26 cellular contexts compared by ENCODE assay signal in genomic region chr18:2036136-2036535, GRCh38.
DNase-seq lines count a peak whose midpoint lies in the region; ATAC-seq, FAIRE-seq and TF ChIP-seq lines count a peak whose summit lies in the region.
"Had no signal": no experiment of that assay in that cellular context is flagged by ENCODE, and none has a peak within 500 bp of the region (broad histone marks: within the 10 kb centered on the region; RNA-seq: fewer than 3 reads in every experiment).

No MANE protein-coding gene starts in this region.

- no peaks in the 10 kb centered on the region for H3K27me3 ChIP-seq in BE2C
- H3K27me3 ChIP-seq: brain microvascular endothelial cell, pancreas, sigmoid colon had no signal

- ATAC-seq in GM21717 (IDR thresholded peaks at IDR 0.05; ENCODE audit: unreplicated experiment) (no peak), HG02938 (IDR thresholded peaks at IDR 0.05; ENCODE audit: unreplicated experiment) (no peak)
- ATAC-seq: HCT116; naive thymus-derived CD8-positive, alpha-beta T cell had no signal

- no peaks in the 10 kb centered on the region for H3K9me3 ChIP-seq in BE2C
- H3K9me3 ChIP-seq: pancreas, sigmoid colon had no signal

- no peak for FAIRE-seq in HTR-8/SVneo (lab: Jason Lieb, UNC)
- FAIRE-seq: GM18507, pancreas had no signal

- H3K4me3 ChIP-seq in astrocyte of the spinal cord (ENCODE audit: low read depth, low read length) (no peak overlapping the region), BE2C (ENCODE audit: low read depth, low read length) (no peak overlapping the region)
- H3K4me3 ChIP-seq: coronary artery, left ventricle myocardium inferior, pancreas, sigmoid colon had no signal

- in situ Hi-C loops in ACHN (cut with HindIII; ENCODE audit: low pct_ligation_motif_present, low pct_unique_long_range_greater_than_20kb, low sequenced_read_pairs) = no loop called here
- in situ Hi-C loops in astrocyte of the spinal cord (cut with HindIII; ENCODE audit: low sequenced_read_pairs) = no loop called here

- H3K36me3 ChIP-seq in BE2C = no peaks in the 10 kb centered on the region
- H3K36me3 ChIP-seq: brain microvascular endothelial cell, left ventricle myocardium inferior, pancreas, sigmoid colon had no signal

- TF ChIP-seq CTCF in astrocyte of the spinal cord (IDR thresholded peaks at IDR 0.05; ENCODE audit: low read depth, low read length) = no peak
- TF ChIP-seq CTCF in BE2C (IDR thresholded peaks at IDR 0.05; ENCODE audit: low read depth, low read length) = no peak

- peak; percentile 24 for DNase-seq in ACHN
- peak; percentile 6 for DNase-seq in HTR-8/SVneo (ENCODE audit: insufficient read length, low spot score)
- DNase-seq in astrocyte of the spinal cord (ENCODE audit: low read depth, low spot score) = peak; percentile 28
- DNase-seq in kidney glomerular epithelial cell (lab: John Stamatoyannopoulos, UW) = peak; percentile 68
- DNase-seq in BE2C = no peak
- DNase-seq in NCI-H2227 (lab: John Stamatoyannopoulos, UW; ENCODE audit: unreplicated experiment) = no peak
- DNase-seq: activated CD4-positive, alpha-beta T cell treated with anti-CD3 and anti-CD28 coated beads, Interleukin-2, amount 10 ng/mL, durations not matched to agents 7 days and 5 days; activated effector memory CD4-positive, alpha-beta T cell treated with Interleukin-2 at 50 U/mL for 16 hours; brain microvascular endothelial cell; CD4-positive, CD25-positive, alpha-beta regulatory T cell; DMS 273 treated with DMSO at 0.1 percent for 48 hours; glutamatergic neuron; left ventricle myocardium inferior; MV-4-11; naive thymus-derived CD8-positive, alpha-beta T cell; NCI-H1930; NCI-H2227 treated with DMSO at 0.1 percent for 48 hours; NCI-H774; pancreas; sigmoid colon; T-helper 1 cell had no signal

- no peaks in the 10 kb centered on the region for H3K4me1 ChIP-seq in BE2C
- H3K4me1 ChIP-seq: left ventricle myocardium inferior, pancreas, sigmoid colon had no signal

Comparison
In these comparisons a context has a peak if more than half of its experiments do, and no peak if none do; other contexts are left out.
1. DNase-seq: peak in ACHN (single experiment), HTR-8/SVneo (single experiment), astrocyte of the spinal cord (single experiment) and kidney glomerular epithelial cell (single experiment); none in BE2C (single experiment) and NCI-H2227 (single experiment).